ENCODE assay signal across 35 cellular contexts in the genomic region with DNA sequence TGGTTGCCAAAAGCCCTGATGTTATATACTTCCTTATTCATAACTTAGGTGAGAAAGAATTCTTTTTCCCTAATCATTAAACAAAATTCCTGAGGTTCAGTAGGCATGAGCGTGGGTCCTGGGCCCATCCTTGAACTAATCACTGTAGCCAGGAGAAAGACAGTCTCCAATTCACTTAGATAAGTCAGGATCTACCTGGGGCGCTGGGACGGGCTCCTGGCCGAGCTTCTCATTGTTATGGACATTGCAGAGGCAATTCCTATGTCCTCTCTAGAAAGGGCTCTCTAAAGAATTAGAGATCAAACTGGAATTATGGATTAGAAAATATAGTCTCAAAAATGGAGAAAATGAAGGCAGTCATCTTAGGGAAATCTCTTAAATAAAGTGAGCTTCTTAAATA.
"Had no signal": no experiment of that assay in that cellular context is flagged by ENCODE, and none has a peak within 500 bp of the region (broad histone marks: within the 10 kb centered on the region; RNA-seq: fewer than 3 reads in every experiment).

No MANE protein-coding gene starts in this region.

- H3K27ac ChIP-seq: Peyer's patch, SJSA1, VCaP had no signal

- H3K36me3 ChIP-seq: MG63, Peyer's patch, SJSA1 had no signal

- DNase-seq: activated CD4-positive, alpha-beta memory T cell treated with anti-CD3 and anti-CD28 coated beads, Interleukin-2, amount 10 ng/mL, durations not matched to agents 7 days and 5 days; activated CD4-positive, alpha-beta T cell treated with anti-CD3 and anti-CD28 coated beads for 1 hour; activated CD4-positive, alpha-beta T cell treated with anti-CD3 and anti-CD28 coated beads for 48 hours; activated CD4-positive, CD25-positive, alpha-beta regulatory T cell; activated CD8-positive, alpha-beta memory T cell treated with anti-CD3 and anti-CD28 coated beads for 24 hours; activated CD8-positive, alpha-beta memory T cell treated with anti-CD3 and anti-CD28 coated beads, Interleukin-2, amount 10 ng/mL, durations not matched to agents 7 days and 5 days; activated CD8-positive, alpha-beta memory T cell treated with anti-CD3 and anti-CD28 coated beads, Interleukin-2, amount 50 U/mL, for 48 hours; activated effector memory CD4-positive, alpha-beta T cell treated with Interleukin-2 at 50 U/mL for 16 hours; activated naive CD4-positive, alpha-beta T cell treated with anti-CD3 and anti-CD28 coated beads, Interleukin-2, amount 10 ng/mL, durations not matched to agents 7 days and 5 days; activated naive CD8-positive, alpha-beta T cell treated with anti-CD3 and anti-CD28 coated beads, Interleukin-2, amount 50 U/mL, for 24 hours; activated T-cell treated with anti-CD3 and anti-CD28 coated beads, Interleukin-2, amount 50 U/mL, for 48 hours; anterior cingulate cortex; caudate nucleus; Kasumi-1; KBM-7; MG63; NCI-H1048; NCI-H1105 treated with DMSO at 0.1 percent for 48 hours; NCI-H1436; NCI-H1694; NCI-H1930; NCI-H2081 treated with DMSO at 0.1 percent for 48 hours; NCI-H345; NCI-H524 treated with DMSO at 0.1 percent for 48 hours; PC-3; Peyer's patch; RPMI8226; SHP77 treated with DMSO at 0.1 percent for 48 hours; T-cell; T-helper 17 cell; T-helper 9 cell had no signal

- H3K4me1 ChIP-seq: Peyer's patch, SJSA1 had no signal

- H3K4me3 ChIP-seq: MG63, Peyer's patch, SJSA1 had no signal

- FAIRE-seq: bronchial epithelial cell had no signal

- H3K9me3 ChIP-seq: MG63, Peyer's patch, SJSA1 had no signal

- ATAC-seq: activated CD8-positive, alpha-beta memory T cell treated with anti-CD3 and anti-CD28 coated beads, Interleukin-2, amount 10 ng/mL, durations not matched to agents 7 days and 5 days; activated naive CD8-positive, alpha-beta T cell treated with anti-CD3 and anti-CD28 coated beads, Interleukin-2, amount 50 U/mL, for 24 hours; PC-3; SK-N-SH treated with all-trans-retinoic acid at 6 μM for 48 hours; T-cell; T-helper 17 cell had no signal

- H3K27me3 ChIP-seq: MG63, Peyer's patch, SJSA1 had no signal
